Comparison of ENCODE assay signal across 20 cellular contexts in genomic region chr19:990746-991145, GRCh38. TPM values are rescaled to one million over a fixed set of nuclear protein-coding genes. Genes with fewer than 3 reads are reported as not detected.
A peak's percentile ranks its signal among the peaks of the same experiment; 100 is the strongest.
DNase-seq lines count a peak whose midpoint lies in the region; ATAC-seq, FAIRE-seq and TF ChIP-seq lines count a peak whose summit lies in the region.
"Had no signal": no experiment of that assay in that cellular context is flagged by ENCODE, and none has a peak within 500 bp of the region (broad histone marks: within the 10 kb centered on the region; RNA-seq: fewer than 3 reads in every experiment).

No MANE protein-coding gene starts in this region.

- TF ChIP-seq RAD21 in K562 (CRISPR knock-in tag; conservative IDR thresholded peaks at IDR 0.05 in 1 of 2, IDR thresholded peaks at IDR 0.05 in 1 of 2), result no peak

- peak; percentile 14; the same call in 1 of the 2 replicates for TF ChIP-seq POLR2A in K562 (conservative IDR thresholded peaks at IDR 0.05)

- H2AFZ ChIP-seq in K562 (ENCODE audit: low read depth, low read length), result no peak overlapping the region
- H2AFZ ChIP-seq: GM23338 had no signal

- no peaks in the 10 kb centered on the region; the same call in 1 of the 2 replicates for H3K4me1 ChIP-seq in HUES64 (ENCODE audit: insufficient read depth, low read length)
- peaks cover 4 to 79% of the 10 kb centered on the region in 2 experiments; a peak in 4 of 5 replicates for H3K4me1 ChIP-seq in K562 (replicated peaks in 1 of 2; ENCODE audit: control insufficient read depth in 2 of 2, insufficient read depth in 2 of 2, low read length in 2 of 2)

- H3K36me3 ChIP-seq in HUES64 (ENCODE audit: insufficient read depth, low read length), result peaks cover 61% of the 10 kb centered on the region
- peaks cover 90% of the 10 kb centered on the region; the same call in 2 of the 3 replicates for H3K36me3 ChIP-seq in K562 (ENCODE audit: control insufficient read depth, insufficient read depth, low read length)

- H3K4me3 ChIP-seq in HUES64 (ENCODE audit: low read length), result no peak overlapping the region
- no peak overlapping the region for H3K4me3 ChIP-seq in K562
- H3K4me3 ChIP-seq: A549; BLaER1 treated with 17β-estradiol and CSF1 and Interleukin-3, amounts not matched to agents 10 nM and 100 nM; GM12878; GM23338 had no signal

- no peaks in the 10 kb centered on the region for H3K9me3 ChIP-seq in HUES64 (ENCODE audit: insufficient read depth, low read depth, low read length)
- H3K9me3 ChIP-seq in K562 (replicated peaks; ENCODE audit: control insufficient read depth, insufficient read depth, low read depth, low read length), result no peaks in the 10 kb centered on the region
- H3K9me3 ChIP-seq: A549 had no signal

- no peak for FAIRE-seq in K562 (lab: Jason Lieb, UNC)
- FAIRE-seq: A549, GM12878, HTR-8/SVneo had no signal

- H3K79me2 ChIP-seq in K562 (ENCODE audit: control insufficient read depth, insufficient read depth, low read length), result peaks cover 3% of the 10 kb centered on the region

- no peaks in the 10 kb centered on the region for H3K27me3 ChIP-seq in HUES64 (ENCODE audit: insufficient read depth, low read length)
- no peaks in the 10 kb centered on the region for H3K27me3 ChIP-seq in K562 (ENCODE audit: control insufficient read depth in 2 of 2, insufficient read depth in 2 of 2, low read length in 2 of 2)

- peaks cover 6% of the 10 kb centered on the region for H3K9me1 ChIP-seq in K562 (ENCODE audit: control insufficient read depth, insufficient read depth, low read length)

- no peak overlapping the region for H3K27ac Mint-ChIP-seq in endothelial cell (ENCODE audit: unreplicated experiment)
- H3K27ac Mint-ChIP-seq in activated CD4-positive, alpha-beta T cell treated with anti-CD3 and anti-CD28 coated beads, Interleukin-2, amount 10 ng/mL, durations not matched to agents 24 days and 14 days, result no peak overlapping the region
- H3K27ac Mint-ChIP-seq: GM23338 had no signal

- peaks cover 10% of the 10 kb centered on the region for H3K36me3 Mint-ChIP-seq in endothelial cell (ENCODE audit: low read depth, unreplicated experiment)
- peaks cover 26% of the 10 kb centered on the region for H3K36me3 Mint-ChIP-seq in activated CD4-positive, alpha-beta T cell treated with anti-CD3 and anti-CD28 coated beads, Interleukin-2, amount 10 ng/mL, durations not matched to agents 24 days and 14 days (ENCODE audit: low read depth)

- 91% methylated on average over 23 of the region's 23 CpGs for WGBS in HUES64
- 85% methylated on average over 17 of the region's 23 CpGs for WGBS in K562 (ENCODE audit: insufficient coverage, low coverage, missing lambda C conversion rate)

- H3K27ac ChIP-seq in 22Rv1 (peak overlapping the region; percentile 51), HUES64 (ENCODE audit: low read depth, low read length) (peak overlapping the region; percentile 30; the same call in 1 of the 2 replicates), K562 (ENCODE audit: extremely low read depth, low read depth, low read length) (no peak overlapping the region)
- H3K27ac ChIP-seq: A549; BLaER1 treated with 17β-estradiol and CSF1 and Interleukin-3, amounts not matched to agents 10 nM and 100 nM; KMS-11 had no signal

- H3K4me1 Mint-ChIP-seq in endothelial cell (ENCODE audit: unreplicated experiment), result peaks cover 4% of the 10 kb centered on the region
- no peaks in the 10 kb centered on the region for H3K4me1 Mint-ChIP-seq in activated CD4-positive, alpha-beta T cell treated with anti-CD3 and anti-CD28 coated beads, Interleukin-2, amount 10 ng/mL, durations not matched to agents 24 days and 14 days

- in situ Hi-C loops in K562 (cut with MboI), result no loop called here

- TF ChIP-seq CTCF in 22Rv1 (IDR thresholded peaks at IDR 0.05) (no peak), K562 (IDR thresholded peaks at IDR 0.05 in 2 of 3, conservative IDR thresholded peaks at IDR 0.05 in 1 of 3; ENCODE audit: insufficient read depth in 2 of 3, low read depth in 1 of 3, low read length in 3 of 3) (no peak), endothelial cell (IDR thresholded peaks at IDR 0.05; ENCODE audit: unreplicated experiment) (no peak)

- 0 out of 2 replicates have a peak overlapping the region, but pooled peaks have one; percentile 46 for H3K4me2 ChIP-seq in K562 (ENCODE audit: insufficient read depth, low read length)
- H3K4me2 ChIP-seq: A549; BLaER1 treated with 17β-estradiol and CSF1 and Interleukin-3, amounts not matched to agents 10 nM and 100 nM; GM23338; KMS-11 had no signal

- H3K9me3 Mint-ChIP-seq in endothelial cell (ENCODE audit: unreplicated experiment), result no peaks in the 10 kb centered on the region
- H3K9me3 Mint-ChIP-seq in activated CD4-positive, alpha-beta T cell treated with anti-CD3 and anti-CD28 coated beads, Interleukin-2, amount 10 ng/mL, durations not matched to agents 24 days and 14 days, result no peaks in the 10 kb centered on the region
- H3K9me3 Mint-ChIP-seq: CD8-positive, alpha-beta memory T cell; GM23338 had no signal

- no peak overlapping the region for H3K4me3 Mint-ChIP-seq in endothelial cell (ENCODE audit: unreplicated experiment)
- no peak overlapping the region for H3K4me3 Mint-ChIP-seq in activated CD4-positive, alpha-beta T cell treated with anti-CD3 and anti-CD28 coated beads, Interleukin-2, amount 10 ng/mL, durations not matched to agents 24 days and 14 days
- H3K4me3 Mint-ChIP-seq: CD8-positive, alpha-beta memory T cell; GM23338 had no signal

- no peak for ATAC-seq in K562

- H3K9ac ChIP-seq in HUES64 (ENCODE audit: low read depth, low read length) (no peak overlapping the region), K562 (ENCODE audit: insufficient read depth in 1 of 2, low read depth in 2 of 2, low read length in 2 of 2) (peak overlapping the region in 1 of 2 experiments; percentile 75; a peak in 2 of 4 replicates)
- H3K9ac ChIP-seq: BLaER1 treated with 17β-estradiol and CSF1 and Interleukin-3, amounts not matched to agents 10 nM and 100 nM; KMS-11 had no signal

- DNase-seq in K562 (ENCODE audit: extremely low read depth in 1 of 4, low spot score in 3 of 4), result no peak
- DNase-seq in NAMALWA (ENCODE audit: low spot score), result no peak
- no peak for DNase-seq in endothelial cell (ENCODE audit: low spot score)
- no peak for DNase-seq in activated CD4-positive, alpha-beta T cell treated with anti-CD3 and anti-CD28 coated beads, Interleukin-2, amount 10 ng/mL, durations not matched to agents 24 days and 14 days
- DNase-seq: EL, NCI-H1417 treated with DMSO at 0.1 percent for 48 hours, NCI-H187 treated with DMSO at 0.1 percent for 48 hours, NCI-H226, NCI-H524, SIG-M5 had no signal

- POLR2A ChIA-PET in K562 (lab: Yijun Ruan, JAX), result interaction anchor here (0.5 to 1.1 kb wide), 4 partner anchors 26 to 254 kb away, joined by 3 read pairs; partner anchors contain the start of gene CNN2

- H4K20me1 ChIP-seq in K562 (replicated peaks; ENCODE audit: control insufficient read depth, insufficient read depth, low read length), result no peaks in the 10 kb centered on the region; the same call in 1 of the 2 replicates

- H3K27me3 Mint-ChIP-seq in endothelial cell (ENCODE audit: unreplicated experiment), result peaks cover 1% of the 10 kb centered on the region
- H3K27me3 Mint-ChIP-seq in activated CD4-positive, alpha-beta T cell treated with anti-CD3 and anti-CD28 coated beads, Interleukin-2, amount 10 ng/mL, durations not matched to agents 24 days and 14 days, result no peaks in the 10 kb centered on the region
- H3K27me3 Mint-ChIP-seq: CD8-positive, alpha-beta memory T cell had no signal

- intact Hi-C loops in K562 (cut with micrococcal nuclease), result no loop called here
- intact Hi-C loops in activated CD4-positive, alpha-beta T cell treated with anti-CD3 and anti-CD28 coated beads, Interleukin-2, amount 10 ng/mL, durations not matched to agents 24 days and 14 days (cut with micrococcal nuclease), result no loop called here

- no TSS peak for BruUV-seq in K562 (replicated peaks; lab: Mats Ljungman, UMichigan)

- CTCF ChIA-PET in K562 (lab: Yijun Ruan, JAX; ENCODE audit: low intra/inter-chr PET ratio), result no interaction called here

- TF ChIP-seq EP300 in K562 (IDR thresholded peaks at IDR 0.05; ENCODE audit: low read length), result no peak

RNA-seq across cellular contexts. Expression of gene WDR18, which starts 6.6 kb away (rescaled TPM):
- polyA plus RNA-seq in HUES64 (2013, experiment 1 of 2), result 64.6 TPM
- polyA plus RNA-seq in HUES64 (2013, experiment 2 of 2), result 57.8 TPM
- 32.2 and 119 TPM in 2 replicates for total RNA-seq in K562 (2011; cell fraction: chromatin; rRNA removed; ENCODE audit: low replicate concordance)
- total RNA-seq in K562 (2011; cell fraction: nucleolus; rRNA removed), result 140 and 174 TPM in 2 replicates
- total RNA-seq in K562 (2011; cell fraction: nucleoplasm; rRNA removed), result 50.0 and 55.1 TPM in 2 replicates
- total RNA-seq in K562 (2014; rRNA removed) (181 and 210 TPM in 2 replicates), K562 (2014; rRNA removed; fragmentation: Illumina TruSeq; extraction: Trizol) (13.0 and 15.5 TPM in 2 replicates), K562 (2015; rRNA removed; fragmentation: Illumina TruSeq; extraction: Trizol) (37.6 and 45.0 TPM in 2 replicates), K562 (2021) (128 and 134 TPM in 2 replicates), endothelial cell (ENCODE audit: unreplicated experiment) (53.1 TPM)
- polyA plus RNA-seq in K562 (2011; rRNA removed) (30.1 and 47.8 TPM in 2 replicates), K562 (2014; fragmentation: Illumina TruSeq; extraction: Trizol) (16.3 and 52.9 TPM in 2 replicates), K562 (2014; fragmentation: Nextera tagmentation; extraction: Ambion mirVana) (1 to 10 TPM in 1 of 2 experiments, under 1 TPM in 1; 0.65 to 1.1 TPM), K562 (2014; rRNA removed) (106 and 130 TPM in 2 replicates)
- 62.1 and 244 TPM in 2 replicates for polyA plus RNA-seq in K562 (2011; cell fraction: cytosol; rRNA removed)
- 137 and 203 TPM in 2 replicates for polyA plus RNA-seq in K562 (2011; cell fraction: nucleus; rRNA removed)
- polyA plus RNA-seq in K562 (2012), result 73.6 and 92.2 TPM in 2 replicates
- 17.0 and 26.0 TPM in 2 replicates for polyA minus RNA-seq in K562 (2011; rRNA and poly(A)+ RNA removed)
- 90.0 and 91.8 TPM in 2 replicates for polyA minus RNA-seq in K562 (2011; cell fraction: cytosol; rRNA and poly(A)+ RNA removed)
- 52.1 and 52.4 TPM in 2 replicates for polyA minus RNA-seq in K562 (2011; cell fraction: nucleus; rRNA and poly(A)+ RNA removed)
- total RNA-seq in activated CD4-positive, alpha-beta T cell treated with anti-CD3 and anti-CD28 coated beads, Interleukin-2, amount 10 ng/mL, durations not matched to agents 24 days and 14 days, result 104 and 111 TPM in 2 replicates

RNA-seq across cellular contexts. Expression of gene GRIN3B, which starts 9.5 kb away (rescaled TPM):
- not detected for polyA plus RNA-seq in HUES64 (2013, experiment 1 of 2)
- polyA plus RNA-seq in HUES64 (2013, experiment 2 of 2), result 0.19 TPM
- 0.32 and 0.88 TPM in 2 replicates for total RNA-seq in K562 (2011; cell fraction: chromatin; rRNA removed; ENCODE audit: low replicate concordance)
- 1.3 and 2.9 TPM in 2 replicates for total RNA-seq in K562 (2011; cell fraction: nucleolus; rRNA removed)
- total RNA-seq in K562 (2011; cell fraction: nucleoplasm; rRNA removed), result 0.29 and 0.46 TPM in 2 replicates
- total RNA-seq in K562 (2014; rRNA removed) (0.95 TPM in 1 of 2 replicates, not detected in the other), K562 (2014; rRNA removed; fragmentation: Illumina TruSeq; extraction: Trizol) (not detected in 2 replicates), K562 (2015; rRNA removed; fragmentation: Illumina TruSeq; extraction: Trizol) (not detected in 2 replicates), K562 (2021) (0.51 TPM in 1 of 2 replicates, not detected in the other), endothelial cell (ENCODE audit: unreplicated experiment) (0.95 TPM)
- polyA plus RNA-seq in K562 (2011; rRNA removed) (0.06 and 0.23 TPM in 2 replicates), K562 (2014; fragmentation: Illumina TruSeq; extraction: Trizol) (not detected in 2 replicates), K562 (2014; fragmentation: Nextera tagmentation; extraction: Ambion mirVana) (not detected), K562 (2014; rRNA removed) (0.15 and 0.19 TPM in 2 replicates)
- polyA plus RNA-seq in K562 (2011; cell fraction: cytosol; rRNA removed), result 0.31 and 0.53 TPM in 2 replicates
- 2.2 and 2.5 TPM in 2 replicates for polyA plus RNA-seq in K562 (2011; cell fraction: nucleus; rRNA removed)
- 0.12 and 0.51 TPM in 2 replicates for polyA plus RNA-seq in K562 (2012)
- polyA minus RNA-seq in K562 (2011; rRNA and poly(A)+ RNA removed), result 0.06 TPM in 1 of 2 replicates, not detected in the other
- polyA minus RNA-seq in K562 (2011; cell fraction: cytosol; rRNA and poly(A)+ RNA removed), result not detected in 2 replicates
- polyA minus RNA-seq in K562 (2011; cell fraction: nucleus; rRNA and poly(A)+ RNA removed), result 0.40 and 1.4 TPM in 2 replicates
- total RNA-seq in activated CD4-positive, alpha-beta T cell treated with anti-CD3 and anti-CD28 coated beads, Interleukin-2, amount 10 ng/mL, durations not matched to agents 24 days and 14 days, result 0.07 TPM in 1 of 2 replicates, not detected in the other
- total RNA-seq: CD8-positive, alpha-beta memory T cell had no signal
- polyA plus RNA-seq: CD8-positive, alpha-beta memory T cell; GM12878 had no signal

RNA-seq across cellular contexts. Expression of gene TMEM259, which starts 30.2 kb away (rescaled TPM):
- 77.5 TPM for polyA plus RNA-seq in HUES64 (2013, experiment 1 of 2)
- 85.2 TPM for polyA plus RNA-seq in HUES64 (2013, experiment 2 of 2)
- total RNA-seq in K562 (2011; cell fraction: chromatin; rRNA removed; ENCODE audit: low replicate concordance), result 157 and 512 TPM in 2 replicates
- 498 and 541 TPM in 2 replicates for total RNA-seq in K562 (2011; cell fraction: nucleolus; rRNA removed)
- 251 and 289 TPM in 2 replicates for total RNA-seq in K562 (2011; cell fraction: nucleoplasm; rRNA removed)
- total RNA-seq in K562 (2014; rRNA removed) (135 and 169 TPM in 2 replicates), K562 (2014; rRNA removed; fragmentation: Illumina TruSeq; extraction: Trizol) (13.4 and 18.5 TPM in 2 replicates), K562 (2015; rRNA removed; fragmentation: Illumina TruSeq; extraction: Trizol) (59.7 and 60.9 TPM in 2 replicates), K562 (2021) (176 and 193 TPM in 2 replicates), endothelial cell (ENCODE audit: unreplicated experiment) (182 TPM)
- polyA plus RNA-seq in K562 (2011; rRNA removed) (83.2 and 158 TPM in 2 replicates), K562 (2014; fragmentation: Illumina TruSeq; extraction: Trizol) (63.6 and 79.5 TPM in 2 replicates), K562 (2014; fragmentation: Nextera tagmentation; extraction: Ambion mirVana) (under 1 TPM; 0.52 to 0.57 TPM), K562 (2014; rRNA removed) (225 and 231 TPM in 2 replicates)
- polyA plus RNA-seq in K562 (2011; cell fraction: cytosol; rRNA removed), result 163 and 311 TPM in 2 replicates
- 1,374 and 1,890 TPM in 2 replicates for polyA plus RNA-seq in K562 (2011; cell fraction: nucleus; rRNA removed)
- polyA plus RNA-seq in K562 (2012), result 118 and 187 TPM in 2 replicates
- 18.2 and 31.6 TPM in 2 replicates for polyA minus RNA-seq in K562 (2011; rRNA and poly(A)+ RNA removed)
- polyA minus RNA-seq in K562 (2011; cell fraction: cytosol; rRNA and poly(A)+ RNA removed), result 42.1 and 50.9 TPM in 2 replicates
- 105 and 111 TPM in 2 replicates for polyA minus RNA-seq in K562 (2011; cell fraction: nucleus; rRNA and poly(A)+ RNA removed)
- 154 and 156 TPM in 2 replicates for total RNA-seq in activated CD4-positive, alpha-beta T cell treated with anti-CD3 and anti-CD28 coated beads, Interleukin-2, amount 10 ng/mL, durations not matched to agents 24 days and 14 days

RNA-seq across cellular contexts. Expression of gene RNU6-2, which starts 30.6 kb away (rescaled TPM):
- under 0.01 TPM for polyA plus RNA-seq in HUES64 (2013, experiment 1 of 2)
- under 0.01 TPM for polyA plus RNA-seq in HUES64 (2013, experiment 2 of 2)
- total RNA-seq in K562 (2011; cell fraction: chromatin; rRNA removed; ENCODE audit: low replicate concordance), result not detected in 2 replicates
- not detected in 2 replicates for total RNA-seq in K562 (2011; cell fraction: nucleolus; rRNA removed)
- total RNA-seq in K562 (2011; cell fraction: nucleoplasm; rRNA removed), result not detected in 2 replicates
- total RNA-seq in K562 (2014; rRNA removed) (not detected in 2 replicates), K562 (2014; rRNA removed; fragmentation: Illumina TruSeq; extraction: Trizol) (not detected in 2 replicates), K562 (2015; rRNA removed; fragmentation: Illumina TruSeq; extraction: Trizol) (not detected in 2 replicates), K562 (2021) (not detected in 2 replicates), endothelial cell (ENCODE audit: unreplicated experiment) (not detected)
- polyA plus RNA-seq in K562 (2011; rRNA removed) (not detected in 2 replicates), K562 (2014; fragmentation: Illumina TruSeq; extraction: Trizol) (not detected in 2 replicates), K562 (2014; fragmentation: Nextera tagmentation; extraction: Ambion mirVana) (not detected), K562 (2014; rRNA removed) (not detected in 2 replicates)
- polyA plus RNA-seq in K562 (2011; cell fraction: cytosol; rRNA removed), result not detected in 2 replicates
- not detected in 2 replicates for polyA plus RNA-seq in K562 (2011; cell fraction: nucleus; rRNA removed)
- polyA plus RNA-seq in K562 (2012), result not detected in 2 replicates
- under 0.01 TPM in 2 replicates for polyA minus RNA-seq in K562 (2011; rRNA and poly(A)+ RNA removed)
- 667 TPM in 1 of 2 replicates, not detected in the other for polyA minus RNA-seq in K562 (2011; cell fraction: cytosol; rRNA and poly(A)+ RNA removed)
- polyA minus RNA-seq in K562 (2011; cell fraction: nucleus; rRNA and poly(A)+ RNA removed), result under 0.01 TPM in 1 of 2 replicates, not detected in the other
- total RNA-seq in activated CD4-positive, alpha-beta T cell treated with anti-CD3 and anti-CD28 coated beads, Interleukin-2, amount 10 ng/mL, durations not matched to agents 24 days and 14 days, result not detected in 2 replicates
- total RNA-seq: CD8-positive, alpha-beta memory T cell; GM12878; GM23338; RPMI7951 had no signal
- polyA plus RNA-seq: A549; CD8-positive, alpha-beta memory T cell; GM12878; GM23338 had no signal

RNA-seq across cellular contexts. Expression of gene CNN2, which starts 35.7 kb away (rescaled TPM):
- polyA plus RNA-seq in HUES64 (2013, experiment 1 of 2), result 281 TPM
- polyA plus RNA-seq in HUES64 (2013, experiment 2 of 2), result 262 TPM
- 25.1 and 70.9 TPM in 2 replicates for total RNA-seq in K562 (2011; cell fraction: chromatin; rRNA removed; ENCODE audit: low replicate concordance)
- total RNA-seq in K562 (2011; cell fraction: nucleolus; rRNA removed), result 40.8 and 41.4 TPM in 2 replicates
- total RNA-seq in K562 (2011; cell fraction: nucleoplasm; rRNA removed), result 34.4 and 52.1 TPM in 2 replicates
- total RNA-seq in K562 (2014; rRNA removed) (82.3 and 124 TPM in 2 replicates), K562 (2014; rRNA removed; fragmentation: Illumina TruSeq; extraction: Trizol) (33.7 and 45.6 TPM in 2 replicates), K562 (2015; rRNA removed; fragmentation: Illumina TruSeq; extraction: Trizol) (52.7 and 54.9 TPM in 2 replicates), K562 (2021) (161 and 174 TPM in 2 replicates), endothelial cell (ENCODE audit: unreplicated experiment) (456 TPM)
- polyA plus RNA-seq in K562 (2011; rRNA removed) (36.4 and 61.3 TPM in 2 replicates), K562 (2014; fragmentation: Illumina TruSeq; extraction: Trizol) (123 and 158 TPM in 2 replicates), K562 (2014; fragmentation: Nextera tagmentation; extraction: Ambion mirVana) (10 to 100 TPM; 12.1 to 12.8 TPM), K562 (2014; rRNA removed) (71.3 and 73.3 TPM in 2 replicates)
- polyA plus RNA-seq in K562 (2011; cell fraction: cytosol; rRNA removed), result 82.9 and 105 TPM in 2 replicates
- polyA plus RNA-seq in K562 (2011; cell fraction: nucleus; rRNA removed), result 42.5 and 55.7 TPM in 2 replicates
- 82.7 and 152 TPM in 2 replicates for polyA plus RNA-seq in K562 (2012)
- 45.8 and 50.7 TPM in 2 replicates for polyA minus RNA-seq in K562 (2011; rRNA and poly(A)+ RNA removed)
- 132 and 161 TPM in 2 replicates for polyA minus RNA-seq in K562 (2011; cell fraction: cytosol; rRNA and poly(A)+ RNA removed)
- 9.0 and 15.9 TPM in 2 replicates for polyA minus RNA-seq in K562 (2011; cell fraction: nucleus; rRNA and poly(A)+ RNA removed)
- total RNA-seq in activated CD4-positive, alpha-beta T cell treated with anti-CD3 and anti-CD28 coated beads, Interleukin-2, amount 10 ng/mL, durations not matched to agents 24 days and 14 days, result 112 TPM in 2 replicates
